In genomic region chr10:75395171-75395954, GRCh38 we compare ENCODE assay signal across 9 cellular contexts. TPM values are rescaled to one million over a fixed set of nuclear protein-coding genes. Genes with fewer than 3 reads are reported as not detected.
DNase-seq lines count a peak whose midpoint lies in the region; ATAC-seq and TF ChIP-seq lines count a peak whose summit lies in the region.
"Had no signal": no experiment of that assay in that cellular context is flagged by ENCODE, and none has a peak within 500 bp of the region (broad histone marks: within the 10 kb centered on the region; RNA-seq: fewer than 3 reads in every experiment).

No MANE protein-coding gene starts in this region.

- 9 to 37% methylated on average over 12 to 20 of the region's 64 CpGs for WGBS in gastroesophageal sphincter (ENCODE audit: low coverage in 1 of 2), 2 donors
- WGBS in ovary, 3 donors: 27 to 31% (median 30%) methylated on average over 63 to 64 of the region's 64 CpGs

- intact Hi-C loops in ovary (cut with DNase I): loop anchor here (5.0 to 10.0 kb wide), 7 partner anchors 98 to 1712 kb away; no protein-coding TSS in a partner anchor

- H3K4me1 ChIP-seq in gastroesophageal sphincter (peaks cover 0 to 37% (median 6%) of the 10 kb centered on the region in 3 donors), ovary (ENCODE audit: insufficient read depth) (peaks cover 3% of the 10 kb centered on the region)

- no peak for TF ChIP-seq EP300 in gastroesophageal sphincter (IDR thresholded peaks at IDR 0.05)
- TF ChIP-seq EP300 in ovary (IDR thresholded peaks at IDR 0.05): no peak

- H3K27me3 ChIP-seq in gastroesophageal sphincter (no peaks in the 10 kb centered on the region), ovary (no peaks in the 10 kb centered on the region)

- peak; percentile 42 for ATAC-seq in gastroesophageal sphincter
- no peak for ATAC-seq in GM18868 (IDR thresholded peaks at IDR 0.05; ENCODE audit: unreplicated experiment)
- ATAC-seq in GM19328 (IDR thresholded peaks at IDR 0.05; ENCODE audit: unreplicated experiment): no peak

- TF ChIP-seq CTCF in VCaP (conservative IDR thresholded peaks at IDR 0.05) (peak; percentile 47), gastroesophageal sphincter (IDR thresholded peaks at IDR 0.05) (peak; percentile 98 to 100 (median 99)), ovary (IDR thresholded peaks at IDR 0.05) (peak; percentile 76 to 86 (median 78))

- peaks cover 0 to 33% of the 10 kb centered on the region in 2 donors for H3K36me3 ChIP-seq in gastroesophageal sphincter
- H3K36me3 ChIP-seq in ovary: no peaks in the 10 kb centered on the region

- TF ChIP-seq POLR2A in gastroesophageal sphincter (IDR thresholded peaks at IDR 0.05) (peak in 1 of 2 donors; percentile 19), ovary (IDR thresholded peaks at IDR 0.05) (no peak)

- H3K4me3 ChIP-seq in gastroesophageal sphincter (peak overlapping the region; percentile 62 to 100), ovary (peak overlapping the region; percentile 93)

- H3K9me3 ChIP-seq in gastroesophageal sphincter: no peaks in the 10 kb centered on the region
- no peaks in the 10 kb centered on the region for H3K9me3 ChIP-seq in ovary

- H3K27ac ChIP-seq in VCaP (no peak overlapping the region), gastroesophageal sphincter (peak overlapping the region; percentile 92 to 100 (median 98)), ovary (peak overlapping the region in 1 of 2 donors; percentile 63)

- peak; percentile 29 for DNase-seq in SKM-1 treated with dmso at 0.1 percent for 144 hours (lab: John Stamatoyannopoulos, UW; ENCODE audit: unreplicated experiment)
- DNase-seq in SKM-1 (lab: John Stamatoyannopoulos, UW; ENCODE audit: unreplicated experiment): no peak
- DNase-seq in ovary: peak; percentile 63 to 82 (median 77)
- no peak for DNase-seq in NCI-H524 treated with DMSO at 0.1 percent for 48 hours (lab: John Stamatoyannopoulos, UW)

RNA-seq across cellular contexts. Expression of gene ZNF503, which starts 6.2 kb away (rescaled TPM):
- total RNA-seq in gastroesophageal sphincter (10 to 100 TPM; 27.3 to 83.7 (median 43.4) TPM), ovary (100 to 1,000 TPM in 3 of 7 donors, 10 to 100 TPM in 4; 33.4 to 221 (median 82.2) TPM)
- polyA plus RNA-seq in ovary: 10 to 100 TPM; 21.1 to 86.1 TPM

RNA-seq across cellular contexts. Expression of gene LRMDA, which starts 36.1 kb away (rescaled TPM):
- total RNA-seq in gastroesophageal sphincter (10 to 100 TPM in 1 of 4 donors, 1 to 10 TPM in 3; 7.3 to 20.1 (median 8.4) TPM), ovary (10 to 100 TPM; 14.8 to 30.7 (median 22.9) TPM)
- 10 to 100 TPM; 20.6 to 25.9 TPM for polyA plus RNA-seq in ovary
- total RNA-seq: activated CD8-positive, alpha-beta memory T cell treated with anti-CD3 and anti-CD28 coated beads for 36 hours had no signal

Comparison
In these comparisons a context has a peak if more than half of its experiments do, and no peak if none do; other contexts are left out.
1. DNase-seq: peak in SKM-1 treated with dmso at 0.1 percent for 144 hours (single experiment) and ovary (5 of 5); none in SKM-1 (single experiment) and NCI-H524 treated with DMSO at 0.1 percent for 48 hours (single experiment).
2. CTCF ChIP-seq: peak in every context shown above with its lines; median percentile 99 in gastroesophageal sphincter; 78 in ovary; 47 in VCaP.